ENCODE assay signal across 8 cellular contexts in the genomic region with DNA sequence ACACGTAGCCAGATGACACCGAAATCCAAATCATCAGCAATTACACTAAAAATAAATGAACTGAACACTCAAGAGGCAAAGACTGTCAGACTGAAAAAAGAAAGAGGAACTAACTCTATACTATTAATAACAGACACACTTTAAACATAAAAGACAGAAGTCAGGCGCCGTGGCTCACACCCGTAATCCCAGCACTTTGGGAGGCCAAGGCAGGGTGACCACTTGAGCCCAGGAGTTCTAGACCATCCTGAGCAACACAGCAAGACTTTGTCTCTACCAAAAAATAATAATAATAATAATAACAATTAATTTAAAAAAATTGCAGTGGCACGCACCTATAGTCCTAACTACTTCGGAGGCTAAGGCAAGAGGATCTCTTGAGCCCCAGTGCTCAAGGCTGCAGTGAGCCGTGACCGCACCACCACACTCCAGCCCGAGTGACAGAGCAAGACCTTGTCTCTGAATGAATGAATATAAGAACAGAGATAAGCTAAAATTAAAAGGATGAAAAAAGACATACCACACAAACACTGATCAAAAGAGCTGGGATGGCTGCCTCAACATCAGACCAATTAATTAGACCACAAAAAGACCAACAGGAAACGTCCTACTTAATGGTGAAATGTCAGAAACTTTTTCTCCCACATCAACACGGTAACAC. TPM values are rescaled to one million over a fixed set of nuclear protein-coding genes. Genes with fewer than 3 reads are reported as not detected.
DNase-seq lines count a peak whose midpoint lies in the region; ATAC-seq, FAIRE-seq and TF ChIP-seq lines count a peak whose summit lies in the region.

No MANE protein-coding gene starts in this region.

- CTCF ChIA-PET in GM10248 (lab: Yijun Ruan, JAX), result interaction anchor here (0.9 to 2.0 kb wide), 3 partner anchors 48 to 53 kb away, joined by 3 to 5 read pairs (median 4); no protein-coding TSS in a partner anchor
- CTCF ChIA-PET in GM12878 (lab: Yijun Ruan, JAX), result interaction anchor here (1.1 to 1.7 kb wide), 4 partner anchors 16 to 49 kb away, joined by 4 to 8 read pairs (median 6); no protein-coding TSS in a partner anchor

- peaks cover 51% of the 10 kb centered on the region for H3K4me1 ChIP-seq in GM12878 (ENCODE audit: control insufficient read depth, insufficient read depth, low read length)
- H3K4me1 ChIP-seq in effector memory CD4-positive, alpha-beta T cell (ENCODE audit: control insufficient read depth, insufficient read depth, low read length, poor library complexity, severe bottlenecking), result peaks cover 24% of the 10 kb centered on the region

- H3K36me3 ChIP-seq in GM12878 (ENCODE audit: control insufficient read depth in 2 of 2, insufficient read depth in 2 of 2, low read length in 1 of 2), result peaks cover 11 to 25% of the 10 kb centered on the region in 2 experiments
- peaks cover 41% of the 10 kb centered on the region for H3K36me3 ChIP-seq in effector memory CD4-positive, alpha-beta T cell (ENCODE audit: control insufficient read depth, insufficient read depth, low read length)

- H3K4me2 ChIP-seq in GM12878 (ENCODE audit: control insufficient read depth, insufficient read depth), result peak overlapping the region; percentile 66

- peak; percentile 87 to 88; a peak in 3 of 4 replicates for TF ChIP-seq EP300 in GM12878 (IDR thresholded peaks at IDR 0.05; ENCODE audit: borderline replicate concordance in 1 of 2, control insufficient read depth in 1 of 2, low read depth in 2 of 2, low read length in 2 of 2)

- no TSS peak for BruUV-seq in GM12878 (replicated peaks; lab: Mats Ljungman, UMichigan)

- TF ChIP-seq CTCF in GM10248 (IDR thresholded peaks at IDR 0.05; ENCODE audit: control extremely low read depth, extremely low read depth, low read depth, missing control alignments), result no peak
- no peak for TF ChIP-seq CTCF in GM12878 (IDR thresholded peaks at IDR 0.05 in 2 of 3, conservative IDR thresholded peaks at IDR 0.05 in 1 of 3; ENCODE audit: control insufficient read depth in 2 of 3, extremely low read depth in 1 of 3, insufficient read depth in 1 of 3, low read depth in 3 of 3, low read length in 3 of 3)

- no peak for TF ChIP-seq POLR2A in GM12878 (IDR thresholded peaks at IDR 0.05; ENCODE audit: low read depth, low read length)

- peak; percentile 50 for ATAC-seq in GM21360 (IDR thresholded peaks at IDR 0.05; ENCODE audit: unreplicated experiment)
- peak; percentile 70 for ATAC-seq in HG03460 (IDR thresholded peaks at IDR 0.05; ENCODE audit: unreplicated experiment)
- ATAC-seq in GM12878, result peak; percentile 91
- no peak for ATAC-seq in left lobe of liver

- H3K27me3 ChIP-seq in GM12878 (replicated peaks in 1 of 2; ENCODE audit: control insufficient read depth in 2 of 2, insufficient read depth in 2 of 2, low read length in 1 of 2), result no peaks in the 10 kb centered on the region
- no peaks in the 10 kb centered on the region for H3K27me3 ChIP-seq in effector memory CD4-positive, alpha-beta T cell (replicated peaks; ENCODE audit: control insufficient read depth, insufficient read depth, low read length, poor library complexity, severe bottlenecking)

- peak overlapping the region; percentile 45; the same call in 1 of the 2 replicates for H3K4me3 ChIP-seq in GM12878
- no peak overlapping the region for H3K4me3 ChIP-seq in effector memory CD4-positive, alpha-beta T cell (ENCODE audit: insufficient read depth, low read depth, low read length, poor library complexity, severe bottlenecking)

- in situ Hi-C loops in GM12878 (cut with MboI), result no loop called here

- H3K79me2 ChIP-seq in GM12878 (ENCODE audit: control insufficient read depth, insufficient read depth, low read length), result peaks cover 11% of the 10 kb centered on the region

- intact Hi-C loops in GM12878 (cut with micrococcal nuclease; ENCODE audit: unreplicated experiment), result loop anchor here (1.0 to 5.0 kb wide), 4 partner anchors 18 to 52 kb away; no protein-coding TSS in a partner anchor

- RAD21 ChIA-PET in GM12878 (lab: Charles Lee; ENCODE audit: unreplicated experiment), result interaction anchor here (0.7 to 2.9 kb wide), 10 partner anchors 16 to 283 kb away, joined by 3 to 20 read pairs (median 6); no protein-coding TSS in a partner anchor

- H3K9ac ChIP-seq in GM12878 (ENCODE audit: control insufficient read depth, insufficient read depth, low read length), result no peak overlapping the region

- no peak for TF ChIP-seq RAD21 in GM12878 (IDR thresholded peaks at IDR 0.05; ENCODE audit: insufficient read depth, low read depth, low read length)

- peak; percentile 99 for FAIRE-seq in GM12878 (lab: Jason Lieb, UNC)

- POLR2A ChIA-PET in GM10248 (lab: Yijun Ruan, JAX), result no interaction called here
- POLR2A ChIA-PET in GM12878 (lab: Charles Lee), result interaction anchor here (0.6 to 3.7 kb wide), 7 partner anchors 17 to 128 kb away, joined by 3 to 26 read pairs (median 4); a partner anchor contains a TSS

- SMC1A ChIA-PET in GM12878 (lab: Charles Lee; ENCODE audit: uncharacterized antibody, unreplicated experiment), result interaction anchor here (0.8 to 3.2 kb wide), 10 partner anchors 15 to 88 kb away, joined by 3 to 18 read pairs (median 6); no protein-coding TSS in a partner anchor

- peak; percentile 75 for DNase-seq in GM10248 (ENCODE audit: extremely low spot score)
- DNase-seq in GM12878 (ENCODE audit: low read depth, low spot score), result peak; percentile 92
- no peak for DNase-seq in left lobe of liver (ENCODE audit: low spot score)
- DNase-seq in NCI-H774 (lab: John Stamatoyannopoulos, UW), result no peak
- no peak for DNase-seq in effector memory CD4-positive, alpha-beta T cell
- no peak for DNase-seq in NCI-H446 treated with DMSO at 0.1 percent for 48 hours (lab: John Stamatoyannopoulos, UW)

- WGBS in GM12878 (ENCODE audit: insufficient coverage, insufficient replicate concordance, low lambda C conversion rate, missing lambda C conversion rate), result 2% methylated on average over 12 of the region's 12 CpGs

- no peak overlapping the region for H2AFZ ChIP-seq in GM12878 (ENCODE audit: control insufficient read depth, low read depth, low read length)

- peak overlapping the region; percentile 88 for H3K27ac ChIP-seq in GM12878 (ENCODE audit: control insufficient read depth, insufficient read depth)
- H3K27ac ChIP-seq in effector memory CD4-positive, alpha-beta T cell (ENCODE audit: insufficient read depth, low read length, poor library complexity, severe bottlenecking), result no peak overlapping the region

- no peaks in the 10 kb centered on the region; the same call in 2 of the 3 replicates for H3K9me3 ChIP-seq in GM12878 (replicated peaks; ENCODE audit: control insufficient read depth, insufficient read depth, low read length)
- no peaks in the 10 kb centered on the region for H3K9me3 ChIP-seq in effector memory CD4-positive, alpha-beta T cell (ENCODE audit: control insufficient read depth, low read length)

- no peaks in the 10 kb centered on the region for H4K20me1 ChIP-seq in GM12878 (ENCODE audit: control insufficient read depth, insufficient read depth)

RNA-seq across cellular contexts. Expression of a gene that starts 29.9 kb away (rescaled TPM):
- 114 and 143 TPM in 2 replicates for total RNA-seq in GM12878 (2013; cell fraction: nucleolus; rRNA removed)
- total RNA-seq in GM12878 (2014; rRNA removed) (143 and 160 TPM in 2 replicates), GM12878 (2014; rRNA removed; fragmentation: Illumina TruSeq; extraction: Trizol) (53.9 and 62.2 TPM in 2 replicates), GM12878 (2021) (182 TPM in 2 replicates), left lobe of liver (97.0 TPM)
- 42.6 TPM for polyA plus RNA-seq in GM12878 (2011; ENCODE audit: low read depth)
- polyA plus RNA-seq in GM12878 (2011; rRNA removed) (59.1 and 78.2 TPM in 2 replicates), GM12878 (2014; fragmentation: Illumina TruSeq; extraction: Trizol) (45.1 and 63.9 TPM in 2 replicates), GM12878 (2014; fragmentation: Nextera tagmentation; extraction: Ambion mirVana) (10 to 100 TPM in 1 of 2 experiments, 1 to 10 TPM in 1; 7.4 to 21.2 TPM), GM12878 (2014; rRNA removed) (164 and 182 TPM in 2 replicates), GM12878 (2016; fragmentation: Nextera tagmentation; extraction: Ambion mirVana) (10 to 100 TPM; 36.8 to 43.1 TPM)
- polyA plus RNA-seq in GM12878 (2011; cell fraction: cytosol; rRNA removed), result 120 and 316 TPM in 2 replicates
- 515 and 586 TPM in 2 replicates for polyA plus RNA-seq in GM12878 (2011; cell fraction: nucleus; rRNA removed)
- 132 and 134 TPM in 2 replicates for polyA plus RNA-seq in GM12878 (2012)
- 94.5 and 212 TPM in 2 replicates for polyA minus RNA-seq in GM12878 (2011; rRNA and poly(A)+ RNA removed)
- 114 and 138 TPM in 2 replicates for polyA minus RNA-seq in GM12878 (2011; cell fraction: cytosol; rRNA and poly(A)+ RNA removed)
- 50.2 and 76.5 TPM in 2 replicates for polyA minus RNA-seq in GM12878 (2011; cell fraction: nucleus; rRNA and poly(A)+ RNA removed)

RNA-seq across cellular contexts. Expression of a gene that starts 46.6 kb away (rescaled TPM):
- total RNA-seq in GM12878 (2013; cell fraction: nucleolus; rRNA removed), result 71.0 and 75.2 TPM in 2 replicates
- total RNA-seq in GM12878 (2014; rRNA removed) (8.7 and 10.4 TPM in 2 replicates), GM12878 (2014; rRNA removed; fragmentation: Illumina TruSeq; extraction: Trizol) (6.9 and 9.1 TPM in 2 replicates), GM12878 (2021) (9.3 and 10.2 TPM in 2 replicates), left lobe of liver (54.3 TPM)
- 3.6 TPM for polyA plus RNA-seq in GM12878 (2011; ENCODE audit: low read depth)
- polyA plus RNA-seq in GM12878 (2011; rRNA removed) (6.7 and 7.5 TPM in 2 replicates), GM12878 (2014; fragmentation: Illumina TruSeq; extraction: Trizol) (2.6 and 5.1 TPM in 2 replicates), GM12878 (2014; fragmentation: Nextera tagmentation; extraction: Ambion mirVana) (1 to 10 TPM; 1.1 to 1.6 TPM), GM12878 (2014; rRNA removed) (10.1 and 11.2 TPM in 2 replicates), GM12878 (2016; fragmentation: Nextera tagmentation; extraction: Ambion mirVana) (1 to 10 TPM; 7.1 to 9.6 TPM)
- polyA plus RNA-seq in GM12878 (2011; cell fraction: cytosol; rRNA removed), result 7.6 and 10.1 TPM in 2 replicates
- 36.0 and 37.7 TPM in 2 replicates for polyA plus RNA-seq in GM12878 (2011; cell fraction: nucleus; rRNA removed)
- polyA plus RNA-seq in GM12878 (2012), result 11.7 and 12.2 TPM in 2 replicates
- 2.0 and 6.5 TPM in 2 replicates for polyA minus RNA-seq in GM12878 (2011; rRNA and poly(A)+ RNA removed)
- polyA minus RNA-seq in GM12878 (2011; cell fraction: cytosol; rRNA and poly(A)+ RNA removed), result 3.3 and 4.9 TPM in 2 replicates
- polyA minus RNA-seq in GM12878 (2011; cell fraction: nucleus; rRNA and poly(A)+ RNA removed), result 13.2 and 17.9 TPM in 2 replicates

Comparison
In these comparisons a context has a peak if more than half of its experiments do, and no peak if none do; other contexts are left out.
1. DNase-seq: peak in GM10248 (single experiment) and GM12878 (single experiment); none in left lobe of liver (single experiment), NCI-H774 (single experiment), effector memory CD4-positive, alpha-beta T cell (0 of 3) and NCI-H446 treated with DMSO at 0.1 percent for 48 hours (single experiment).